ENCODE assay signal across 8 cellular contexts in the genomic region with DNA sequence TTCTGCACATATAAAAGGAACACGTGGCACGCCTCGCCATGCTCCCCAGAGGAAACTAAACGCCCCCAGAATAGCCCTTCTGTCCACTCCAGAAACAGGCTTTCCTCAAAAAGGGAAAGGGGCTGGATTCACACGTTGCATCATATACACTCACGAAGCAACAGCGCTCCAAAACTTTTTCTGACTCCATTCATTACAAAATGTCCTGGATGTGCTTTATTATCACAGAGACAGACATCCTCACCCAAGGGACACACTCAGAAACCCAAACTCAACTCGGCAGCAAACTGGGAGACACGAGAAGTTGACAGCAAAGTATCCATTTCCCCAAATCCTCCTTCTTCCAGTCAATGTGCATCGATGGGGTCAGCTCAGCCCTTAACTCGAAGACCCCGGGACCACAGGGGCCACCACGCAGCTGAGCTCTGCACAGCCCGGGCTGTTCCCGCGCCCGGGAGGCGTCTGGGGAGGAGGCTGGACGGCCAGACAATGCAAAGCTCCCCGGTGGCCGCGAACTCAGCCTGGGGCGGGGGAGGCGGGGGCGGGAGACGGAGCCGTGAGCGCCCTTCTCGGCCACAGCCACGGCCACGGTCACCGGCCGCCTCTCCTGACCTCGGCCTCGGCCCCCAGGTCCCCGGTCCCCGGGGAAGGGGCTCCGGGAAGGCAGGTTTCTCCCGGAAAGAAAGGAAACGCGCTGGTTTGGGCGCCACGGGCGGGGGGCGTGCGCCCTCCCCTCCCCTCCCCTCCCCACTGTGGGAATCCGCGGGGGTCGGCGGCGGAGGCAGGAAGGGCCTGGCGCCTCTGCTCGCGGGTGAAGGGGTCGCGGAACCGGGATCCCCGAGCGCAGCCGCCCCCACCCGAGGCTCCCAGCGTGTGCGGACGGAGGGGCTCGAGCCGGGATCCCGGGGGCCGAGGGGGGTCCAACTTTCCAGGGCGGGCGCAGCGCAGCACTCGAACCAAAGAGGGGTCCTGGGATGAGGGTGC. TPM values are rescaled to one million over a fixed set of nuclear protein-coding genes. Genes with fewer than 3 reads are reported as not detected.
DNase-seq lines count a peak whose midpoint lies in the region; ATAC-seq and TF ChIP-seq lines count a peak whose summit lies in the region.

No MANE protein-coding gene starts in this region.

- ATAC-seq in psoas muscle (peak; percentile 17 to 44 (median 36)), HG03097 (IDR thresholded peaks at IDR 0.05; ENCODE audit: low FRiP score, unreplicated experiment) (no peak)

- H3K36me3 ChIP-seq in H7 (replicated peaks; ENCODE audit: control insufficient read depth, insufficient read depth, low read length) (no peaks in the 10 kb centered on the region), psoas muscle (ENCODE audit: insufficient read depth in 1 of 2, low read depth in 1 of 2) (no peaks in the 10 kb centered on the region)

- no peaks in the 10 kb centered on the region for H3K9me3 ChIP-seq in psoas muscle

- intact Hi-C loops in psoas muscle (cut with DNase I) = loop anchor here (5.0 kb wide), 2 partner anchors 76 to 96 kb away; no protein-coding TSS in a partner anchor

- no peak for TF ChIP-seq CTCF in fibroblast of villous mesenchyme (IDR thresholded peaks at IDR 0.05; ENCODE audit: insufficient read depth, low read depth, low read length)
- no peak for TF ChIP-seq CTCF in psoas muscle (IDR thresholded peaks at IDR 0.05)

- H3K4me3 ChIP-seq in H7 (ENCODE audit: insufficient read depth, low read depth, low read length) (peak overlapping the region; percentile 91), fibroblast of villous mesenchyme (ENCODE audit: low read depth, low read length) (peak overlapping the region; percentile 74), psoas muscle (peak overlapping the region; percentile 87)

- peak overlapping the region; percentile 86 for H3K27ac ChIP-seq in psoas muscle

- H3K27me3 ChIP-seq in H7 (ENCODE audit: control insufficient read depth, insufficient read depth, low read length) (no peaks in the 10 kb centered on the region), psoas muscle (ENCODE audit: insufficient read depth in 3 of 3, low read length in 2 of 3) (no peaks in the 10 kb centered on the region)

- DNase-seq in H7 (peak; percentile 80), SW480 (ENCODE audit: low spot score) (peak; percentile 9), fibroblast of villous mesenchyme (ENCODE audit: low read depth) (peak; percentile 78), psoas muscle (peak; percentile 42 to 69), inferior parietal cortex (ENCODE audit: extremely low spot score) (no peak), HuH-7 (ENCODE audit: low spot score) (no peak)
- no peak for DNase-seq in activated CD4-positive, CD25-positive, alpha-beta regulatory T cell (lab: John Stamatoyannopoulos, UW)

- H3K4me1 ChIP-seq in psoas muscle = peaks cover 41% of the 10 kb centered on the region

- 1 to 2% (median 1%) methylated on average over 45 to 72 of the region's 72 CpGs for WGBS in psoas muscle, 3 donors

RNA-seq across cellular contexts. Expression of a gene that starts 1.2 kb away (rescaled TPM):
- total RNA-seq in H7 (2014; rRNA removed; shearing (Covaris generic)) = 127 and 142 TPM in 2 replicates
- 91.5 and 124 TPM in 2 replicates for total RNA-seq in fibroblast of villous mesenchyme
- 10 to 100 TPM; 72.8 to 79.4 (median 74.1) TPM for total RNA-seq in psoas muscle
- polyA plus RNA-seq in psoas muscle = 10 to 100 TPM; 33.4 to 92.5 (median 52.2) TPM

RNA-seq across cellular contexts. Expression of a gene that starts 18.5 kb away (rescaled TPM):
- total RNA-seq in H7 (2014; rRNA removed; shearing (Covaris generic)) = 20.8 and 31.0 TPM in 2 replicates
- total RNA-seq in fibroblast of villous mesenchyme (16.8 and 20.3 TPM in 2 replicates), psoas muscle (10 to 100 TPM in 3 of 4 donors, 1 to 10 TPM in 1; 8.0 to 18.0 (median 12.4) TPM)
- polyA plus RNA-seq in psoas muscle = 10 to 100 TPM; 14.9 to 27.2 (median 21.6) TPM

Comparison
In these comparisons a context has a peak if more than half of its experiments do, and no peak if none do; other contexts are left out.
1. DNase-seq: peak in H7 (single experiment), SW480 (single experiment), fibroblast of villous mesenchyme (single experiment) and psoas muscle (2 of 2); none in inferior parietal cortex (single experiment), activated CD4-positive, CD25-positive, alpha-beta regulatory T cell (0 of 4) and HuH-7 (single experiment).
2. Peak in every context shown above with its lines, with median percentiles within 50 percentile points of each other: H3K4me3 ChIP-seq.